ENCODE assay signal across 23 cellular contexts in the genomic region with DNA sequence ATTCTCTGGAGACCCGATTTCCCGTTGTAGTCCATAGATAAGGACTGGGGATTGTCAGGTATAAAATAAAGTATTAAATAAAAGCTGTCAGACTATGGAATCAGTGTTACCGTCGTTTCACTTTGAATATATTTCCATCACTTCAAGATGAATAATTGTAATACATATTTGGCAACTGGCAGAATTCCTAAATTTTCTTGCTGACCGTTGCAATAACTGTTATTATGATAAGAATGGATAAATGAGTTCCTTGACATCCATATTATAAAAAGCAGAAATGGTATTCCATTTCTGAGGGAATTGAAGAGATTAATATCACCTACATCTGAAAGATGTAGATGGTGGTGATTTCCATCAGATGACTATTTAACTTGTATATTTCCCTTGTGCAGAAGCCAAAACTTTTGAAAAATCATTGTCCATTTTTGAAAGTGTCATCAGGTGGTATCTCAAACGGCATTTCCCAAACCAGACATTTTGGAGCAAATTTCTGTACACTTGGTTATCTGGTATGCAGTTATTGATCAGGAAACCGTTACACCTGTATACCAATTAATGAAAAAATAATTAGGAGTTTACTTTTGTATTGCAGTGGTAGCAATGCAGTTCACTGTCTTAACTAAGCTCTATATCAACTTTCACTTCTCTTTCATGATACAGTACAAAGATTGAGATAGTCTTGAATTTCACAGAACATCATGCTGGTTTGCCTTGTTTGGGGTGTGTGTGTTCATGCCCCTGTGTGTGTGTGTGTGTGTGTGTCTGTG.
A peak's percentile ranks its signal among the peaks of the same experiment; 100 is the strongest.
DNase-seq lines count a peak whose midpoint lies in the region; ATAC-seq, FAIRE-seq and TF ChIP-seq lines count a peak whose summit lies in the region.
"Had no signal": no experiment of that assay in that cellular context is flagged by ENCODE, and none has a peak within 500 bp of the region (broad histone marks: within the 10 kb centered on the region; RNA-seq: fewer than 3 reads in every experiment).

No MANE protein-coding gene starts in this region.

- no peak overlapping the region for H2AK5ac ChIP-seq in IMR-90 (ENCODE audit: low read depth, low read length)

- intact Hi-C loops in HepG2 (cut with micrococcal nuclease; ENCODE audit: unreplicated experiment): no loop called here
- intact Hi-C loops in right lobe of liver (cut with DNase I): no loop called here
- intact Hi-C loops in IMR-90 (cut with micrococcal nuclease): no loop called here
- intact Hi-C loops in GM12878 (cut with micrococcal nuclease; ENCODE audit: unreplicated experiment): no loop called here

- H2BK120ac ChIP-seq in IMR-90 (ENCODE audit: low read depth, low read length): no peak overlapping the region

- 9% methylated on average over 7 of the region's 7 CpGs for WGBS in HepG2 (ENCODE audit: low lambda C conversion rate)
- WGBS in right lobe of liver (ENCODE audit: insufficient coverage, low coverage, low lambda C conversion rate, missing lambda C conversion rate): 58% methylated on average over 7 of the region's 7 CpGs
- WGBS in IMR-90 (ENCODE audit: extremely low coverage in 2 of 2, insufficient read length in 1 of 2), 2 experiments: no CpG with 5 or more reads among the region's 7 CpGs
- WGBS in GM12878 (ENCODE audit: insufficient coverage, insufficient replicate concordance, low lambda C conversion rate, missing lambda C conversion rate): 13% methylated on average over 7 of the region's 7 CpGs

- H3K4me1 Mint-ChIP-seq in GM23338: peaks cover 5% of the 10 kb centered on the region; the same call in 1 of the 3 replicates
- H3K4me1 Mint-ChIP-seq: B cell had no signal

- H3K4me2 ChIP-seq in HepG2 (ENCODE audit: low read depth, low read length) (no peak overlapping the region), IMR-90 (ENCODE audit: low read depth, low read length) (no peak overlapping the region), GM12878 (ENCODE audit: control insufficient read depth, insufficient read depth) (no peak overlapping the region), GM23338 (no peak overlapping the region)
- H3K4me2 ChIP-seq: BLaER1 treated with 17β-estradiol and CSF1 and Interleukin-3, amounts not matched to agents 10 nM and 100 nM had no signal

- no peak for TF ChIP-seq POLR2A in HepG2 (IDR thresholded peaks at IDR 0.05; ENCODE audit: insufficient read depth in 1 of 2, low read depth in 2 of 2, low read length in 2 of 2)
- TF ChIP-seq POLR2A in right lobe of liver (IDR thresholded peaks at IDR 0.05): no peak
- no peak for TF ChIP-seq POLR2A in IMR-90 (IDR thresholded peaks at IDR 0.05; ENCODE audit: low read depth, low read length)
- no peak for TF ChIP-seq POLR2A in GM12878 (IDR thresholded peaks at IDR 0.05; ENCODE audit: low read depth, low read length)

- no peaks in the 10 kb centered on the region for H3F3A ChIP-seq in GM23338 (replicated peaks; ENCODE audit: low read depth)

- no peak overlapping the region for H3K4ac ChIP-seq in IMR-90 (ENCODE audit: low read depth, low read length)

- in situ Hi-C loops in HepG2 (cut with HindIII; ENCODE audit: extremely low pct_ligation_motif_present, low pct_unique_long_range_greater_than_20kb): no loop called here
- in situ Hi-C loops in IMR-90 (cut with MboI; ENCODE audit: low sequenced_read_pairs): no loop called here
- in situ Hi-C loops in GM12878 (cut with MboI): no loop called here

- H3K23ac ChIP-seq in IMR-90 (ENCODE audit: low read depth, low read length): no peak overlapping the region

- H3K9me1 ChIP-seq in IMR-90 (ENCODE audit: insufficient read depth, low read length): no peaks in the 10 kb centered on the region; the same call in 1 of the 2 replicates

- H3K27me3 ChIP-seq in HepG2 (ENCODE audit: control insufficient read depth in 1 of 2, insufficient read depth in 2 of 2, low read length in 2 of 2) (no peaks in the 10 kb centered on the region), right lobe of liver (no peaks in the 10 kb centered on the region), IMR-90 (ENCODE audit: control insufficient read depth, insufficient read depth, low read length) (no peaks in the 10 kb centered on the region), GM12878 (replicated peaks in 1 of 2; ENCODE audit: control insufficient read depth in 2 of 2, insufficient read depth in 2 of 2, low read length in 1 of 2) (no peaks in the 10 kb centered on the region), GM23338 (ENCODE audit: insufficient read depth) (no peaks in the 10 kb centered on the region)
- H3K27me3 ChIP-seq: BLaER1 treated with 17β-estradiol and CSF1 and Interleukin-3, amounts not matched to agents 10 nM and 100 nM had no signal

- FAIRE-seq in HepG2 (lab: Jason Lieb, UNC) (no peak), GM12878 (lab: Jason Lieb, UNC) (no peak)
- FAIRE-seq: A204.1, D721Med, G401.6, GM12892, GM18507 had no signal

- no peak overlapping the region for H3K56ac ChIP-seq in IMR-90 (ENCODE audit: extremely low read depth, insufficient read depth, low read length)

- no peak overlapping the region for H2BK20ac ChIP-seq in IMR-90 (ENCODE audit: low read depth, low read length)

- POLR2A ChIA-PET in HepG2 (lab: Yijun Ruan, JAX) (no interaction called here), IMR-90 (lab: Charles Lee; ENCODE audit: unreplicated experiment) (no interaction called here), GM12878 (lab: Charles Lee) (interaction anchor here (0.6 kb wide), 2 partner anchors 91 to 214 kb away, joined by 3 read pairs; no protein-coding TSS in a partner anchor)

- H3K27me3 Mint-ChIP-seq in GM23338 (ENCODE audit: insufficient read depth, low read depth, poor library complexity): no peaks in the 10 kb centered on the region
- H3K27me3 Mint-ChIP-seq: B cell; CD4-positive, alpha-beta T cell had no signal

- H2AFZ ChIP-seq in HepG2 (ENCODE audit: low read length) (no peak overlapping the region), IMR-90 (replicated peaks; ENCODE audit: low read length, poor library complexity) (no peak overlapping the region), GM12878 (ENCODE audit: control insufficient read depth, low read depth, low read length) (no peak overlapping the region), GM23338 (no peak overlapping the region)

- no peak overlapping the region for H3K4me3 Mint-ChIP-seq in GM23338
- H3K4me3 Mint-ChIP-seq: B cell; CD4-positive, alpha-beta T cell; CD8-positive, alpha-beta T cell had no signal

- H3K9me3 ChIP-seq in HepG2 (ENCODE audit: low read length) (no peaks in the 10 kb centered on the region), right lobe of liver (no peaks in the 10 kb centered on the region), IMR-90 (ENCODE audit: control insufficient read depth, insufficient read depth, low read length) (no peaks in the 10 kb centered on the region), GM12878 (replicated peaks; ENCODE audit: control insufficient read depth, insufficient read depth, low read length) (no peaks in the 10 kb centered on the region)
- H3K9me3 ChIP-seq: BLaER1 treated with 17β-estradiol and CSF1 and Interleukin-3, amounts not matched to agents 10 nM and 100 nM; Caco-2 had no signal

- no peak overlapping the region for H3K9ac ChIP-seq in HepG2 (ENCODE audit: insufficient read depth, low read depth, low read length)
- H3K9ac ChIP-seq in IMR-90 (ENCODE audit: low read depth, low read length): no peak overlapping the region
- no peak overlapping the region for H3K9ac ChIP-seq in GM12878 (ENCODE audit: control insufficient read depth, insufficient read depth, low read length)
- H3K9ac ChIP-seq: BLaER1 treated with 17β-estradiol and CSF1 and Interleukin-3, amounts not matched to agents 10 nM and 100 nM had no signal

- no peak for TF ChIP-seq RAD21 in HepG2 (CRISPR knock-in tag; IDR thresholded peaks at IDR 0.05)
- no peak for TF ChIP-seq RAD21 in IMR-90 (IDR thresholded peaks at IDR 0.05; ENCODE audit: low read length)
- TF ChIP-seq RAD21 in GM12878 (IDR thresholded peaks at IDR 0.05; ENCODE audit: insufficient read depth, low read depth, low read length): no peak

- TF ChIP-seq EP300 in HepG2 (IDR thresholded peaks at IDR 0.05; ENCODE audit: low read depth in 2 of 2, low read length in 2 of 2): no peak
- no peak for TF ChIP-seq EP300 in HepG2 (CRISPR knock-in tag; IDR thresholded peaks at IDR 0.05; ENCODE audit: borderline replicate concordance)
- no peak for TF ChIP-seq EP300 in GM12878 (IDR thresholded peaks at IDR 0.05; ENCODE audit: borderline replicate concordance in 1 of 2, control insufficient read depth in 1 of 2, low read depth in 2 of 2, low read length in 2 of 2)

- H3K27ac ChIP-seq in HepG2 (ENCODE audit: extremely low read length, insufficient read depth, low read length) (no peak overlapping the region), right lobe of liver (no peak overlapping the region), IMR-90 (ENCODE audit: insufficient read depth, low read length) (no peak overlapping the region), GM12878 (ENCODE audit: control insufficient read depth, insufficient read depth) (no peak overlapping the region), GM23338 (ENCODE audit: low read depth) (no peak overlapping the region), caudate nucleus (ENCODE audit: low read depth, low read length) (no peak overlapping the region)
- H3K27ac ChIP-seq: BLaER1 treated with 17β-estradiol and CSF1 and Interleukin-3, amounts not matched to agents 10 nM and 100 nM; C4-2B had no signal

- H3K9me3 Mint-ChIP-seq in GM23338: no peaks in the 10 kb centered on the region
- H3K9me3 Mint-ChIP-seq: CD8-positive, alpha-beta T cell had no signal

- BruUV-seq in HepG2 (replicated peaks; lab: Mats Ljungman, UMichigan): no TSS peak
- no TSS peak for BruUV-seq in IMR-90 (replicated peaks; lab: Mats Ljungman, UMichigan)
- BruUV-seq in GM12878 (replicated peaks; lab: Mats Ljungman, UMichigan): no TSS peak

- H4K91ac ChIP-seq in IMR-90 (ENCODE audit: insufficient read depth, low read depth, low read length): no peak overlapping the region

- CTCF ChIA-PET in HepG2 (lab: Yijun Ruan, JAX; ENCODE audit: low intra/inter-chr PET ratio, low total read pairs) (no interaction called here), IMR-90 (lab: Yijun Ruan, JAX) (no interaction called here), GM12878 (lab: Yijun Ruan, JAX) (interaction anchor here (1.2 to 2.8 kb wide), 3 partner anchors 24 to 33 kb away, joined by 3 to 8 read pairs (median 4); no protein-coding TSS in a partner anchor)

- dilution Hi-C loops in IMR-90 (cut with HindIII; ENCODE audit: low sequenced_read_pairs, unreplicated experiment): no loop called here

- H2BK5ac ChIP-seq in IMR-90 (ENCODE audit: low read depth, low read length, poor library complexity, severe bottlenecking): no peak overlapping the region

- no peaks in the 10 kb centered on the region for H3K4me1 ChIP-seq in HepG2 (ENCODE audit: insufficient read depth, low read length)
- no peaks in the 10 kb centered on the region for H3K4me1 ChIP-seq in right lobe of liver
- no peaks in the 10 kb centered on the region for H3K4me1 ChIP-seq in IMR-90 (ENCODE audit: control insufficient read depth, insufficient read depth, low read length)
- no peaks in the 10 kb centered on the region for H3K4me1 ChIP-seq in GM12878 (ENCODE audit: control insufficient read depth, insufficient read depth, low read length)
- H3K4me1 ChIP-seq in GM23338 (ENCODE audit: insufficient read depth): no peaks in the 10 kb centered on the region
- H3K4me1 ChIP-seq: Caco-2 had no signal

- no peak overlapping the region for H3K4me3 ChIP-seq in HepG2 (replicated peaks in 1 of 3; ENCODE audit: insufficient read depth in 1 of 3, low read depth in 2 of 3, low read length in 3 of 3)
- no peak overlapping the region for H3K4me3 ChIP-seq in right lobe of liver
- H3K4me3 ChIP-seq in IMR-90 (ENCODE audit: insufficient read depth, low read depth, low read length): no peak overlapping the region
- no peak overlapping the region for H3K4me3 ChIP-seq in GM12878
- no peak overlapping the region for H3K4me3 ChIP-seq in GM23338
- H3K4me3 ChIP-seq: BLaER1 treated with 17β-estradiol and CSF1 and Interleukin-3, amounts not matched to agents 10 nM and 100 nM had no signal

- RAD21 ChIA-PET in GM12878 (lab: Charles Lee; ENCODE audit: unreplicated experiment): interaction anchor here (1.0 to 5.3 kb wide), 4 partner anchors 20 to 59 kb away, joined by 3 to 42 read pairs (median 10); no protein-coding TSS in a partner anchor

- no peak overlapping the region for H4K5ac ChIP-seq in IMR-90 (ENCODE audit: low read depth, low read length)

- TF ChIP-seq CTCF in HepG2 (CRISPR knock-in tag; IDR thresholded peaks at IDR 0.05) (no peak), right lobe of liver (IDR thresholded peaks at IDR 0.05) (no peak), IMR-90 (conservative IDR thresholded peaks at IDR 0.05; ENCODE audit: low read depth, low read length) (no peak), GM12878 (IDR thresholded peaks at IDR 0.05 in 2 of 3, conservative IDR thresholded peaks at IDR 0.05 in 1 of 3; ENCODE audit: control insufficient read depth in 2 of 3, extremely low read depth in 1 of 3, insufficient read depth in 1 of 3, low read depth in 3 of 3, low read length in 3 of 3) (no peak), GM23338 (conservative IDR thresholded peaks at IDR 0.05; ENCODE audit: low read depth in 2 of 2) (no peak)

- no peaks in the 10 kb centered on the region for H3K79me1 ChIP-seq in IMR-90 (ENCODE audit: low read depth in 1 of 2, low read length in 2 of 2)

- no peaks in the 10 kb centered on the region for H3K36me3 Mint-ChIP-seq in GM23338 (ENCODE audit: low read depth)
- H3K36me3 Mint-ChIP-seq: CD8-positive, alpha-beta T cell had no signal

- H3K79me2 ChIP-seq in HepG2 (ENCODE audit: insufficient read depth, low read length) (no peaks in the 10 kb centered on the region), GM12878 (ENCODE audit: control insufficient read depth, insufficient read depth, low read length) (no peaks in the 10 kb centered on the region), GM23338 (replicated peaks; ENCODE audit: insufficient read depth) (no peaks in the 10 kb centered on the region)

- H4K20me1 ChIP-seq in HepG2 (ENCODE audit: insufficient read depth, low read length) (no peaks in the 10 kb centered on the region), IMR-90 (ENCODE audit: insufficient read depth, low read length) (no peaks in the 10 kb centered on the region), GM12878 (ENCODE audit: control insufficient read depth, insufficient read depth) (no peaks in the 10 kb centered on the region), GM23338 (replicated peaks; ENCODE audit: insufficient read depth) (no peaks in the 10 kb centered on the region)
- H4K20me1 ChIP-seq: BLaER1 treated with 17β-estradiol and CSF1 and Interleukin-3, amounts not matched to agents 10 nM and 100 nM had no signal

- DNase-seq in HepG2 (ENCODE audit: low spot score): no peak
- DNase-seq in right lobe of liver: no peak
- no peak for DNase-seq in IMR-90
- DNase-seq in GM12878 (ENCODE audit: low read depth, low spot score): no peak
- DNase-seq in GM23338 (ENCODE audit: low spot score): no peak
- DNase-seq in caudate nucleus (lab: John Stamatoyannopoulos, UW): no peak
- no peak for DNase-seq in mucosa of gallbladder (ENCODE audit: low spot score)
- DNase-seq: 8988T; AML-193; Caco-2; Calu3; CD4-positive, alpha-beta T cell; CD8-positive, alpha-beta T cell; DMS79 treated with DMSO at 0.1 percent for 48 hours; GF-D8 had no signal

- no peak overlapping the region for H3K27ac Mint-ChIP-seq in GM23338
- H3K27ac Mint-ChIP-seq: B cell; CD4-positive, alpha-beta T cell; CD8-positive, alpha-beta T cell had no signal

- no peak overlapping the region for H3K18ac ChIP-seq in IMR-90 (ENCODE audit: low read depth, low read length)

- SMC1A ChIA-PET in GM12878 (lab: Charles Lee; ENCODE audit: uncharacterized antibody, unreplicated experiment): interaction anchor here (1.3 to 7.1 kb wide), 9 partner anchors 10 to 60 kb away, joined by 4 to 33 read pairs (median 20); no protein-coding TSS in a partner anchor

- no peaks in the 10 kb centered on the region for H3K9me2 ChIP-seq in GM23338 (ENCODE audit: insufficient read depth)

- H4K8ac ChIP-seq in IMR-90 (ENCODE audit: low read depth in 2 of 2, low read length in 2 of 2): no peak overlapping the region

- H3K36me3 ChIP-seq in HepG2 (replicated peaks in 1 of 2; ENCODE audit: control insufficient read depth in 1 of 2, insufficient read depth in 2 of 2, low read length in 2 of 2): no peaks in the 10 kb centered on the region
- H3K36me3 ChIP-seq in right lobe of liver: no peaks in the 10 kb centered on the region
- no peaks in the 10 kb centered on the region for H3K36me3 ChIP-seq in IMR-90 (ENCODE audit: control insufficient read depth, insufficient read depth, low read length)
- no peaks in the 10 kb centered on the region for H3K36me3 ChIP-seq in GM12878 (ENCODE audit: control insufficient read depth in 2 of 2, insufficient read depth in 2 of 2, low read length in 1 of 2)
- no peaks in the 10 kb centered on the region for H3K36me3 ChIP-seq in GM23338 (ENCODE audit: insufficient read depth)
- H3K36me3 ChIP-seq: BLaER1 treated with 17β-estradiol and CSF1 and Interleukin-3, amounts not matched to agents 10 nM and 100 nM had no signal

- no peak overlapping the region for H2BK15ac ChIP-seq in IMR-90 (ENCODE audit: low read depth, low read length)

- H3K14ac ChIP-seq in IMR-90 (replicated peaks; ENCODE audit: low read depth, low read length): no peak overlapping the region

- no peak for ATAC-seq in HepG2
- ATAC-seq in right lobe of liver: no peak
- ATAC-seq in IMR-90 (ENCODE audit: low read depth): no peak
- peak; percentile 16 for ATAC-seq in GM12878
- ATAC-seq in GM23338: no peak
- ATAC-seq: CD8-positive, alpha-beta T cell had no signal

- no peak overlapping the region for H2AK9ac ChIP-seq in IMR-90 (replicated peaks; ENCODE audit: low read depth, low read length, poor library complexity)
